ENCODE assay signal across 8 cellular contexts in the genomic region with DNA sequence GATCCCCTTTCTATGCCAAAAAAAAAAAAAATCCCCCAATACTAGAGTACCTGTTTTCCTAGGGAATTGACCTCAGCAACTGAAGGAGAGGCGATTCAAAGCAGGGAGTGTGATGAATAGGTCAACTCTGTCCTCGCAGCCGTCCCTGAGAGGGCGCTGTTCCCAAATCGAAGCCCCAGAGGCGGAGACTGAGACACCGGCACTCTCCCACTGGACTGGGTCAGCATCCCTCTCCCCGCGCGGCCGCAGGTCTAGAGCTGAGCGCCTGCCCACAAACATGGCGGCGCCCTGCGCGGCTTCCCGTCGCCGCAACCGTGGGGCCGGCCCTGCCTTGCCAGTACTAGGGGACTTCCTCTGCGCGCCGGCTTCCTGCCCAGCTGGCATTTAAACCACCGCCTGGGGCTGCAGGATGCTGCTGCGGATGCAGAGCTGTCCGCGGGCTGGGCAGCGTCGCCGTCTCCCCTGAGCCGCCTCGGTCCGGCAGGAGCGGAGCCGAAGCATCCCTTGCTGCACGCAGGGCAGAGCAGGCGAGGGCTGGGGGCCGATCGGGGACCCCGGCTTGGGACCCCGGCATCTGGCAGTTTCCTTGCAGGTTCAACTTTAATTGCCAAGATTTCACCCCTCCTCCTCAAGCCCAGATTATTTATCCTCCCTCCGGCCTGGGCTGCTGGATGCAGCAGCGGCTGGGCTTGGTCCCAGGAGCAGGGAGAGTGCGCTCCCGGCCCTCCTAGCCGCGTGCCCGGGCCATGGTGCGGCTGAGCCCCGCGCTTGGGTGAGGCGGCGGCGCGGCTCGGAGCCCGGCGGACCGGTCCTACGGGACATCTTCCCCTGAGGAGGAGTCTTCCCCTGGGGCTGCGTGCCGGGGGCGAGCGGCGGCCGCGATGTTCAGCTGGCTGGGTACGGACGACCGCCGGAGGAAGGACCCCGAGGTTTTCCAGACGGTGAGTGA. TPM values are rescaled to one million over a fixed set of nuclear protein-coding genes. Genes with fewer than 3 reads are reported as not detected.
DNase-seq lines count a peak whose midpoint lies in the region; ATAC-seq and TF ChIP-seq lines count a peak whose summit lies in the region.

A gene (plus strand): TSS at position 412 of the 949 bp plus-strand sequence. CDS start 470 bp downstream, at position 882.

- no peaks in the 10 kb centered on the region for H3K36me3 ChIP-seq in esophagus (ENCODE audit: control insufficient read depth in 2 of 2, insufficient read depth in 2 of 2, low read length in 1 of 2)
- H3K36me3 ChIP-seq in mucosa of stomach (ENCODE audit: control insufficient read depth, insufficient read depth, low read length) = no peaks in the 10 kb centered on the region

- H3K27me3 ChIP-seq in esophagus (ENCODE audit: control insufficient read depth in 1 of 2, insufficient read depth in 2 of 2, low read length in 2 of 2) (no peaks in the 10 kb centered on the region), mucosa of stomach (ENCODE audit: control insufficient read depth, insufficient read depth, low read length) (no peaks in the 10 kb centered on the region)

- H3K9ac ChIP-seq in mucosa of stomach (ENCODE audit: low read length) = no peak within 1 kb of the TSS

- 2 to 3% methylated on average over 74 of the region's 74 CpGs for WGBS in esophagus, 2 donors

- H3K4me3 ChIP-seq in esophagus (ENCODE audit: low read depth in 1 of 2, low read length in 2 of 2) (peak within 1 kb of the TSS; percentile 66 to 72), mucosa of stomach (ENCODE audit: low read length) (peak within 1 kb of the TSS; percentile 31)

- peak; percentile 67 to 69 for DNase-seq in NOMO-1 (lab: John Stamatoyannopoulos, UW; ENCODE audit: unreplicated experiment in 2 of 2)
- DNase-seq in activated T-cell treated with anti-CD3 and anti-CD28 coated beads, Interleukin-2, amount 50 U/mL, for 1 hour = peak; percentile 75
- peak; percentile 86 for DNase-seq in stimulated activated CD8-positive, alpha-beta memory T cell treated with anti-CD3 and anti-CD28 coated beads, Interleukin-4, amount 100 ng/mL, for 48 hours

- peak; percentile 87 for TF ChIP-seq CTCF in C4-2B (conservative IDR thresholded peaks at IDR 0.05)

- H3K27ac ChIP-seq in C4-2B (peak within 1 kb of the TSS; percentile 72), esophagus (ENCODE audit: low read depth in 2 of 2, low read length in 1 of 2) (peak within 1 kb of the TSS; percentile 81 to 89)

- H3K9me3 ChIP-seq in esophagus (ENCODE audit: control insufficient read depth in 2 of 2, insufficient read depth in 1 of 2, low read depth in 1 of 2, low read length in 1 of 2) (no peaks in the 10 kb centered on the region), mucosa of stomach (ENCODE audit: control insufficient read depth, low read length) (no peaks in the 10 kb centered on the region)

- peaks cover 7% of the 10 kb centered on the region in 2 donors for H3K4me1 ChIP-seq in esophagus (ENCODE audit: control insufficient read depth in 2 of 2, insufficient read depth in 2 of 2, low read length in 1 of 2)
- peaks cover 11% of the 10 kb centered on the region for H3K4me1 ChIP-seq in mucosa of stomach (ENCODE audit: control insufficient read depth, insufficient read depth, low read length)

- ATAC-seq in GM19438 (IDR thresholded peaks at IDR 0.05; ENCODE audit: low read depth, unreplicated experiment) (peak; percentile 92), HG03571 (IDR thresholded peaks at IDR 0.05; ENCODE audit: unreplicated experiment) (peak; percentile 97)

RNA-seq across cellular contexts. Expression of the gene that starts here (rescaled TPM):
- 10 to 100 TPM; 24.1 to 27.4 TPM for polyA plus RNA-seq in esophagus

Comparison
In these comparisons a context has a peak if more than half of its experiments do, and no peak if none do; other contexts are left out.
1. Peak in every context shown above with its lines: DNase-seq, ATAC-seq, H3K4me3 ChIP-seq and H3K27ac ChIP-seq.